Comparison of ENCODE assay signal across 8 cellular contexts in genomic region chr1:109621402-109622101, GRCh38. TPM values are rescaled to one million over a fixed set of nuclear protein-coding genes. Genes with fewer than 3 reads are reported as not detected.
DNase-seq lines count a peak whose midpoint lies in the region; ATAC-seq, FAIRE-seq and TF ChIP-seq lines count a peak whose summit lies in the region.

No MANE protein-coding gene starts in this region.

- H3K4me1 Mint-ChIP-seq in stimulated activated naive CD8-positive, alpha-beta T cell treated with anti-CD3 and anti-CD28 coated beads, Interleukin-15, Interleukin-2, amounts not matched to agents 100 ng/mL and 50 ng/mL, for 24 hours (ENCODE audit: low read depth): peaks cover 58% of the 10 kb centered on the region

- FAIRE-seq in K562 (lab: Jason Lieb, UNC): no peak

- no peak for ATAC-seq in stimulated activated naive CD8-positive, alpha-beta T cell treated with anti-CD3 and anti-CD28 coated beads, Interleukin-15, Interleukin-2, amounts not matched to agents 100 U/mL and 50 U/mL, for 24 hours
- ATAC-seq in K562 (no peak), lung (ENCODE audit: insufficient read depth, low FRiP score) (no peak), HG03342 (IDR thresholded peaks at IDR 0.05; ENCODE audit: unreplicated experiment) (no peak), HG03045 (IDR thresholded peaks at IDR 0.05; ENCODE audit: unreplicated experiment) (no peak)

- intact Hi-C loops in K562 (cut with micrococcal nuclease): no loop called here

- 40% methylated on average over 11 of the region's 12 CpGs for WGBS in K562 (ENCODE audit: insufficient coverage, low coverage, missing lambda C conversion rate)
- WGBS in lung, 2 donors: 38 to 42% methylated on average over 12 of the region's 12 CpGs

- no peaks in the 10 kb centered on the region for H3K27me3 ChIP-seq in K562 (ENCODE audit: control insufficient read depth in 2 of 2, insufficient read depth in 2 of 2, low read length in 2 of 2)
- H3K27me3 ChIP-seq in lung (ENCODE audit: control insufficient read depth, insufficient read depth): no peaks in the 10 kb centered on the region

- peaks cover 32 to 66% of the 10 kb centered on the region in 2 experiments for H3K4me1 ChIP-seq in K562 (replicated peaks in 1 of 2; ENCODE audit: control insufficient read depth in 2 of 2, insufficient read depth in 2 of 2, low read length in 2 of 2)
- H3K4me1 ChIP-seq in lung (ENCODE audit: control insufficient read depth in 2 of 2, insufficient read depth in 2 of 2, low read length in 2 of 2): peaks cover 0 to 21% of the 10 kb centered on the region in 2 donors

- TF ChIP-seq CTCF in K562 (IDR thresholded peaks at IDR 0.05 in 2 of 3, conservative IDR thresholded peaks at IDR 0.05 in 1 of 3; ENCODE audit: insufficient read depth in 2 of 3, low read depth in 1 of 3, low read length in 3 of 3) (no peak), lung (IDR thresholded peaks at IDR 0.05; ENCODE audit: control extremely low read depth, extremely low read depth) (no peak)

- in situ Hi-C loops in K562 (cut with MboI): loop anchor here (5.0 kb wide), 1 partner anchor 74 kb away; the partner anchor contains the start of gene GNAI3

- TF ChIP-seq EP300 in K562 (IDR thresholded peaks at IDR 0.05; ENCODE audit: low read length): no peak

- H2AFZ ChIP-seq in K562 (ENCODE audit: low read depth, low read length): no peak overlapping the region

- no peak for TF ChIP-seq POLR2A in K562 (conservative IDR thresholded peaks at IDR 0.05)

- H3K27me3 Mint-ChIP-seq in stimulated activated naive CD8-positive, alpha-beta T cell treated with anti-CD3 and anti-CD28 coated beads, Interleukin-15, Interleukin-2, amounts not matched to agents 100 ng/mL and 50 ng/mL, for 24 hours: no peaks in the 10 kb centered on the region

- H3K27ac Mint-ChIP-seq in stimulated activated naive CD8-positive, alpha-beta T cell treated with anti-CD3 and anti-CD28 coated beads, Interleukin-15, Interleukin-2, amounts not matched to agents 100 ng/mL and 50 ng/mL, for 24 hours: peak overlapping the region; percentile 73

- no peak overlapping the region for H3K27ac ChIP-seq in K562 (ENCODE audit: extremely low read depth, low read depth, low read length)
- no peak overlapping the region for H3K27ac ChIP-seq in lung (ENCODE audit: low read depth in 1 of 2, low read length in 1 of 2)

- H3K9ac ChIP-seq in K562 (ENCODE audit: insufficient read depth in 1 of 2, low read depth in 2 of 2, low read length in 2 of 2): peak overlapping the region in 1 of 2 experiments; percentile 98; a peak in 2 of 4 replicates

- H3K9me3 Mint-ChIP-seq in stimulated activated naive CD8-positive, alpha-beta T cell treated with anti-CD3 and anti-CD28 coated beads, Interleukin-15, Interleukin-2, amounts not matched to agents 100 ng/mL and 50 ng/mL, for 24 hours: no peaks in the 10 kb centered on the region

- H3K36me3 Mint-ChIP-seq in stimulated activated naive CD8-positive, alpha-beta T cell treated with anti-CD3 and anti-CD28 coated beads, Interleukin-15, Interleukin-2, amounts not matched to agents 100 ng/mL and 50 ng/mL, for 24 hours (ENCODE audit: low read depth): peaks cover 6% of the 10 kb centered on the region

- H3K79me2 ChIP-seq in K562 (ENCODE audit: control insufficient read depth, insufficient read depth, low read length): peaks cover 55% of the 10 kb centered on the region

- no peak for TF ChIP-seq RAD21 in K562 (CRISPR knock-in tag; conservative IDR thresholded peaks at IDR 0.05 in 1 of 2, IDR thresholded peaks at IDR 0.05 in 1 of 2)

- peaks cover 5% of the 10 kb centered on the region; the same call in 1 of the 2 replicates for H4K20me1 ChIP-seq in K562 (replicated peaks; ENCODE audit: control insufficient read depth, insufficient read depth, low read length)

- H3K9me3 ChIP-seq in K562 (replicated peaks; ENCODE audit: control insufficient read depth, insufficient read depth, low read depth, low read length) (no peaks in the 10 kb centered on the region), lung (ENCODE audit: control insufficient read depth in 2 of 2, insufficient read depth in 1 of 2, low read length in 1 of 2) (no peaks in the 10 kb centered on the region)

- H3K4me3 Mint-ChIP-seq in stimulated activated naive CD8-positive, alpha-beta T cell treated with anti-CD3 and anti-CD28 coated beads, Interleukin-15, Interleukin-2, amounts not matched to agents 100 ng/mL and 50 ng/mL, for 24 hours: peak overlapping the region; percentile 99

- no peaks in the 10 kb centered on the region for H3K9me1 ChIP-seq in K562 (ENCODE audit: control insufficient read depth, insufficient read depth, low read length)

- peak overlapping the region; percentile 96 for H3K4me2 ChIP-seq in K562 (ENCODE audit: insufficient read depth, low read length)

- no TSS peak for BruUV-seq in K562 (replicated peaks; lab: Mats Ljungman, UMichigan)

- DNase-seq in stimulated activated naive CD8-positive, alpha-beta T cell treated with anti-CD3 and anti-CD28 coated beads, Interleukin-15, Interleukin-2, amounts not matched to agents 100 U/mL and 50 U/mL, for 24 hours: no peak
- no peak for DNase-seq in K562 (ENCODE audit: extremely low read depth in 1 of 4, low spot score in 3 of 4)
- no peak for DNase-seq in lung (ENCODE audit: low spot score)
- no peak for DNase-seq in HuH-7 (ENCODE audit: low spot score)
- no peak for DNase-seq in medulla oblongata (ENCODE audit: extremely low spot score)

- H3K36me3 ChIP-seq in K562 (ENCODE audit: control insufficient read depth, insufficient read depth, low read length) (peaks cover 9% of the 10 kb centered on the region; the same call in 1 of the 3 replicates), lung (ENCODE audit: control insufficient read depth in 2 of 2, insufficient read depth in 2 of 2, low read length in 2 of 2) (peaks cover 0 to 4% of the 10 kb centered on the region in 2 donors)

- CTCF ChIA-PET in K562 (lab: Yijun Ruan, JAX; ENCODE audit: low intra/inter-chr PET ratio): no interaction called here

- POLR2A ChIA-PET in K562 (lab: Yijun Ruan, JAX): interaction anchor here (0.7 to 1.9 kb wide), 4 partner anchors 9 to 269 kb away, joined by 3 to 5 read pairs (median 3); partner anchors contain the start of gene GNAI3

- H3K4me3 ChIP-seq in K562 (peak overlapping the region; percentile 61), lung (peak overlapping the region; percentile 51)

RNA-seq across cellular contexts. Expression of gene AMPD2, which starts 1.9 kb away (rescaled TPM):
- 140 and 447 TPM in 2 replicates for total RNA-seq in K562 (2011; cell fraction: chromatin; rRNA removed; ENCODE audit: low replicate concordance)
- total RNA-seq in K562 (2011; cell fraction: nucleolus; rRNA removed): 236 and 252 TPM in 2 replicates
- 132 and 154 TPM in 2 replicates for total RNA-seq in K562 (2011; cell fraction: nucleoplasm; rRNA removed)
- total RNA-seq in K562 (2014; rRNA removed): 51.0 and 57.1 TPM in 2 replicates
- 11.5 and 17.8 TPM in 2 replicates for total RNA-seq in K562 (2014; rRNA removed; fragmentation: Illumina TruSeq; extraction: Trizol)
- total RNA-seq in K562 (2015; rRNA removed; fragmentation: Illumina TruSeq; extraction: Trizol): 27.1 and 28.4 TPM in 2 replicates
- 74.1 and 77.7 TPM in 2 replicates for total RNA-seq in K562 (2021)
- 28.2 and 67.7 TPM in 2 replicates for polyA plus RNA-seq in K562 (2011; rRNA removed)
- polyA plus RNA-seq in K562 (2011; cell fraction: cytosol; rRNA removed): 33.1 and 34.0 TPM in 2 replicates
- 436 and 581 TPM in 2 replicates for polyA plus RNA-seq in K562 (2011; cell fraction: nucleus; rRNA removed)
- 54.7 and 59.0 TPM in 2 replicates for polyA plus RNA-seq in K562 (2012)
- 48.2 and 51.1 TPM in 2 replicates for polyA plus RNA-seq in K562 (2014; fragmentation: Illumina TruSeq; extraction: Trizol)
- polyA plus RNA-seq in K562 (2014; fragmentation: Nextera tagmentation; extraction: Ambion mirVana): 1 to 10 TPM; 2.0 to 4.0 TPM
- 43.8 and 55.6 TPM in 2 replicates for polyA plus RNA-seq in K562 (2014; rRNA removed)
- 21.0 and 24.7 TPM in 2 replicates for polyA minus RNA-seq in K562 (2011; rRNA and poly(A)+ RNA removed)
- 32.1 and 40.5 TPM in 2 replicates for polyA minus RNA-seq in K562 (2011; cell fraction: cytosol; rRNA and poly(A)+ RNA removed)
- 99.8 and 119 TPM in 2 replicates for polyA minus RNA-seq in K562 (2011; cell fraction: nucleus; rRNA and poly(A)+ RNA removed)
- total RNA-seq in lung: 10 to 100 TPM; 35.8 to 57.4 TPM
- 10 to 100 TPM; 16.7 to 53.2 TPM for polyA plus RNA-seq in lung

RNA-seq across cellular contexts. Expression of gene GNAT2, which starts 2.1 kb away (rescaled TPM):
- total RNA-seq in K562 (2011; cell fraction: chromatin; rRNA removed; ENCODE audit: low replicate concordance): not detected in 2 replicates
- not detected in 2 replicates for total RNA-seq in K562 (2011; cell fraction: nucleolus; rRNA removed)
- not detected in 2 replicates for total RNA-seq in K562 (2011; cell fraction: nucleoplasm; rRNA removed)
- 0.33 TPM in 1 of 2 replicates, not detected in the other for total RNA-seq in K562 (2014; rRNA removed)
- total RNA-seq in K562 (2014; rRNA removed; fragmentation: Illumina TruSeq; extraction: Trizol): 0.25 and 0.29 TPM in 2 replicates
- total RNA-seq in K562 (2015; rRNA removed; fragmentation: Illumina TruSeq; extraction: Trizol): 0.33 and 0.60 TPM in 2 replicates
- total RNA-seq in K562 (2021): 0.16 and 0.47 TPM in 2 replicates
- polyA plus RNA-seq in K562 (2011; rRNA removed): 0.27 and 0.32 TPM in 2 replicates
- polyA plus RNA-seq in K562 (2011; cell fraction: cytosol; rRNA removed): 0.19 TPM in 1 of 2 replicates, not detected in the other
- polyA plus RNA-seq in K562 (2011; cell fraction: nucleus; rRNA removed): 0.37 TPM in 1 of 2 replicates, not detected in the other
- polyA plus RNA-seq in K562 (2012): 0.42 and 0.46 TPM in 2 replicates
- polyA plus RNA-seq in K562 (2014; fragmentation: Illumina TruSeq; extraction: Trizol): 0.52 and 0.90 TPM in 2 replicates
- under 1 TPM; 0.06 to 0.22 TPM for polyA plus RNA-seq in K562 (2014; fragmentation: Nextera tagmentation; extraction: Ambion mirVana)
- 0.07 TPM in 1 of 2 replicates, not detected in the other for polyA plus RNA-seq in K562 (2014; rRNA removed)
- 0.63 and 0.81 TPM in 2 replicates for polyA minus RNA-seq in K562 (2011; rRNA and poly(A)+ RNA removed)
- polyA minus RNA-seq in K562 (2011; cell fraction: cytosol; rRNA and poly(A)+ RNA removed): not detected in 2 replicates
- polyA minus RNA-seq in K562 (2011; cell fraction: nucleus; rRNA and poly(A)+ RNA removed): 0.13 TPM in 1 of 2 replicates, not detected in the other
- not detected for total RNA-seq in lung
- polyA plus RNA-seq in lung: under 1 TPM in 1 of 2 donors, not detected in 1; 0.24 TPM

RNA-seq across cellular contexts. Expression of gene GSTM4, which starts 34.3 kb away (rescaled TPM):
- total RNA-seq in K562 (2011; cell fraction: chromatin; rRNA removed; ENCODE audit: low replicate concordance): 32.6 and 57.2 TPM in 2 replicates
- 42.2 and 42.5 TPM in 2 replicates for total RNA-seq in K562 (2011; cell fraction: nucleolus; rRNA removed)
- total RNA-seq in K562 (2011; cell fraction: nucleoplasm; rRNA removed): 35.5 and 39.5 TPM in 2 replicates
- total RNA-seq in K562 (2014; rRNA removed): 18.8 and 26.8 TPM in 2 replicates
- 21.0 and 22.2 TPM in 2 replicates for total RNA-seq in K562 (2014; rRNA removed; fragmentation: Illumina TruSeq; extraction: Trizol)
- 25.0 and 29.7 TPM in 2 replicates for total RNA-seq in K562 (2015; rRNA removed; fragmentation: Illumina TruSeq; extraction: Trizol)
- total RNA-seq in K562 (2021): 38.8 and 41.0 TPM in 2 replicates
- 45.0 and 57.0 TPM in 2 replicates for polyA plus RNA-seq in K562 (2011; rRNA removed)
- polyA plus RNA-seq in K562 (2011; cell fraction: cytosol; rRNA removed): 55.3 and 58.1 TPM in 2 replicates
- polyA plus RNA-seq in K562 (2011; cell fraction: nucleus; rRNA removed): 108 and 111 TPM in 2 replicates
- polyA plus RNA-seq in K562 (2012): 44.6 and 53.5 TPM in 2 replicates
- polyA plus RNA-seq in K562 (2014; fragmentation: Illumina TruSeq; extraction: Trizol): 53.4 and 56.1 TPM in 2 replicates
- polyA plus RNA-seq in K562 (2014; fragmentation: Nextera tagmentation; extraction: Ambion mirVana): 10 to 100 TPM; 30.5 to 39.2 TPM
- 38.4 and 46.2 TPM in 2 replicates for polyA plus RNA-seq in K562 (2014; rRNA removed)
- 26.7 and 29.8 TPM in 2 replicates for polyA minus RNA-seq in K562 (2011; rRNA and poly(A)+ RNA removed)
- polyA minus RNA-seq in K562 (2011; cell fraction: cytosol; rRNA and poly(A)+ RNA removed): 19.7 and 21.8 TPM in 2 replicates
- polyA minus RNA-seq in K562 (2011; cell fraction: nucleus; rRNA and poly(A)+ RNA removed): 24.2 and 40.5 TPM in 2 replicates
- 10 to 100 TPM; 18.6 to 19.7 TPM for total RNA-seq in lung
- polyA plus RNA-seq in lung: 10 to 100 TPM in 1 of 2 donors, 1 to 10 TPM in 1; 8.8 to 17.1 TPM

RNA-seq across cellular contexts. Expression of gene GSTM2, which starts 46.3 kb away (rescaled TPM):
- total RNA-seq in K562 (2011; cell fraction: chromatin; rRNA removed; ENCODE audit: low replicate concordance): 18.6 and 26.2 TPM in 2 replicates
- 12.3 and 13.0 TPM in 2 replicates for total RNA-seq in K562 (2011; cell fraction: nucleolus; rRNA removed)
- 16.2 and 17.0 TPM in 2 replicates for total RNA-seq in K562 (2011; cell fraction: nucleoplasm; rRNA removed)
- total RNA-seq in K562 (2014; rRNA removed) (1.6 TPM in 2 replicates), K562 (2014; rRNA removed; fragmentation: Illumina TruSeq; extraction: Trizol) (2.5 and 2.6 TPM in 2 replicates), K562 (2015; rRNA removed; fragmentation: Illumina TruSeq; extraction: Trizol) (4.2 TPM in 2 replicates), K562 (2021) (6.4 and 6.8 TPM in 2 replicates), lung (100 to 1,000 TPM in 1 of 2 donors, 10 to 100 TPM in 1; 27.6 to 106 TPM)
- polyA plus RNA-seq in K562 (2011; rRNA removed) (5.4 and 11.9 TPM in 2 replicates), K562 (2014; fragmentation: Illumina TruSeq; extraction: Trizol) (8.6 and 10.9 TPM in 2 replicates), K562 (2014; fragmentation: Nextera tagmentation; extraction: Ambion mirVana) (10 to 100 TPM; 12.4 to 15.1 TPM), K562 (2014; rRNA removed) (7.6 and 7.7 TPM in 2 replicates), lung (10 to 100 TPM in 1 of 2 donors, 1 to 10 TPM in 1; 7.7 to 51.7 TPM)
- polyA plus RNA-seq in K562 (2011; cell fraction: cytosol; rRNA removed): 7.2 and 11.1 TPM in 2 replicates
- 53.6 and 78.5 TPM in 2 replicates for polyA plus RNA-seq in K562 (2011; cell fraction: nucleus; rRNA removed)
- 12.4 and 26.5 TPM in 2 replicates for polyA plus RNA-seq in K562 (2012)
- 4.1 and 4.3 TPM in 2 replicates for polyA minus RNA-seq in K562 (2011; rRNA and poly(A)+ RNA removed)
- polyA minus RNA-seq in K562 (2011; cell fraction: cytosol; rRNA and poly(A)+ RNA removed): 0.95 and 2.5 TPM in 2 replicates
- polyA minus RNA-seq in K562 (2011; cell fraction: nucleus; rRNA and poly(A)+ RNA removed): 5.1 and 10.0 TPM in 2 replicates
